13 cellular contexts compared by ENCODE assay signal in genomic region chr10:14371616-14372015, GRCh38.
"Had no signal": no experiment of that assay in that cellular context is flagged by ENCODE, and none has a peak within 500 bp of the region (broad histone marks: within the 10 kb centered on the region; RNA-seq: fewer than 3 reads in every experiment).

No MANE protein-coding gene starts in this region.

- H3K27ac ChIP-seq: right atrium auricular region, spleen, transverse colon had no signal

- H3K4me3 ChIP-seq: lung, right atrium auricular region, spleen, transverse colon had no signal

- ATAC-seq: activated T-cell treated with anti-CD3 and anti-CD28 coated beads, Interleukin-2, amount 50 U/mL, for 72 hours; naive thymus-derived CD4-positive, alpha-beta T cell; stimulated activated memory B cell treated with anti-CD40 and anti-IgM and Interleukin-4, amounts not matched to agents 10 μg/mL and 1 μg/mL and 100 μg/mL, for 72 hours had no signal

- DNase-seq: activated CD4-positive, alpha-beta memory T cell treated with anti-CD3 and anti-CD28 coated beads for 36 hours; activated gamma-delta T cell treated with Interleukin-2 at 50 U/mL for 16 hours; activated naive CD8-positive, alpha-beta T cell treated with anti-CD3 and anti-CD28 coated beads, Interleukin-2, amount 10 ng/mL, durations not matched to agents 7 days and 5 days; activated T-cell treated with anti-CD3 and anti-CD28 coated beads, Interleukin-2, amount 50 U/mL, for 72 hours; midbrain; naive thymus-derived CD4-positive, alpha-beta T cell; spleen; stimulated activated CD4-positive, alpha-beta T cell treated with anti-CD3 and anti-CD28 coated beads, Interleukin-1b, Interleukin-23, amount 100 ng/mL, for 48 hours; T-helper 9 cell; transverse colon had no signal

- H3K36me3 ChIP-seq: right atrium auricular region, spleen, transverse colon had no signal

- H3K9me3 ChIP-seq: right atrium auricular region, spleen, transverse colon had no signal

- H3K4me1 ChIP-seq: right atrium auricular region, spleen, transverse colon had no signal

- H3K27me3 ChIP-seq: right atrium auricular region, transverse colon had no signal
